9 cellular contexts compared by ENCODE assay signal in genomic region chr1:246875041-246876026, GRCh38. TPM values are rescaled to one million over a fixed set of nuclear protein-coding genes. Genes with fewer than 3 reads are reported as not detected.
DNase-seq lines count a peak whose midpoint lies in the region; ATAC-seq, FAIRE-seq and TF ChIP-seq lines count a peak whose summit lies in the region.
"Had no signal": no experiment of that assay in that cellular context is flagged by ENCODE, and none has a peak within 500 bp of the region (broad histone marks: within the 10 kb centered on the region; RNA-seq: fewer than 3 reads in every experiment).

No MANE protein-coding gene starts in this region.

- H3K27ac Mint-ChIP-seq in activated T-cell treated with anti-CD3 and anti-CD28 coated beads, Interleukin-2, amount 50 U/mL, for 24 hours = peak overlapping the region; percentile 87
- peak overlapping the region; percentile 77 for H3K27ac Mint-ChIP-seq in astrocyte (ENCODE audit: unreplicated experiment)

- H3K27ac ChIP-seq in astrocyte (ENCODE audit: low read depth, low read length) = peak overlapping the region; percentile 48

- TF ChIP-seq CTCF in astrocyte (IDR thresholded peaks at IDR 0.05; ENCODE audit: insufficient read depth, low read depth, low read length) = no peak

- H3K36me3 ChIP-seq in astrocyte (ENCODE audit: insufficient read depth, low read length) (peaks cover 23% of the 10 kb centered on the region), skeletal muscle satellite cell (ENCODE audit: insufficient read depth, low read length) (peaks cover 62% of the 10 kb centered on the region)

- peaks cover 44% of the 10 kb centered on the region for H4K20me1 ChIP-seq in astrocyte (ENCODE audit: insufficient read depth, low read length)

- no peaks in the 10 kb centered on the region for H3K9me3 Mint-ChIP-seq in activated T-cell treated with anti-CD3 and anti-CD28 coated beads, Interleukin-2, amount 50 U/mL, for 24 hours
- H3K9me3 Mint-ChIP-seq in astrocyte (ENCODE audit: unreplicated experiment) = no peaks in the 10 kb centered on the region
- H3K9me3 Mint-ChIP-seq: CD4-positive, CD25-positive, alpha-beta regulatory T cell had no signal

- H3K4me2 ChIP-seq in astrocyte (ENCODE audit: low read length) = peak overlapping the region; percentile 60
- H3K4me2 ChIP-seq in skeletal muscle satellite cell (ENCODE audit: low read length) = peak overlapping the region; percentile 30

- H3K4me3 ChIP-seq in astrocyte (ENCODE audit: insufficient read depth, low read depth, low read length) = no peak overlapping the region
- H3K4me3 ChIP-seq in skeletal muscle satellite cell (ENCODE audit: low read length) = no peak overlapping the region

- no peaks in the 10 kb centered on the region for H3K27me3 ChIP-seq in astrocyte (ENCODE audit: insufficient read depth, low read length)
- no peaks in the 10 kb centered on the region for H3K27me3 ChIP-seq in skeletal muscle satellite cell (ENCODE audit: control insufficient read depth, insufficient read depth, low read length)

- no peaks in the 10 kb centered on the region for H3K9me3 ChIP-seq in astrocyte (ENCODE audit: insufficient read depth, low read depth, low read length)
- no peaks in the 10 kb centered on the region for H3K9me3 ChIP-seq in skeletal muscle satellite cell (replicated peaks; ENCODE audit: low read length)

- FAIRE-seq in astrocyte (lab: Jason Lieb, UNC) = no peak

- H3K9ac ChIP-seq in astrocyte (ENCODE audit: low read length) (peak overlapping the region; percentile 11), skeletal muscle satellite cell (ENCODE audit: low read depth, low read length) (no peak overlapping the region)

- peaks cover 90% of the 10 kb centered on the region for H3K36me3 Mint-ChIP-seq in activated T-cell treated with anti-CD3 and anti-CD28 coated beads, Interleukin-2, amount 50 U/mL, for 24 hours (ENCODE audit: low read depth)
- H3K36me3 Mint-ChIP-seq in astrocyte (ENCODE audit: low read depth, unreplicated experiment) = peaks cover 16% of the 10 kb centered on the region

- H3K4me1 ChIP-seq in astrocyte (ENCODE audit: insufficient read depth, low read length) (peaks cover 7% of the 10 kb centered on the region), skeletal muscle satellite cell (ENCODE audit: control insufficient read depth, insufficient read depth, low read length) (peaks cover 20% of the 10 kb centered on the region)

- H2AFZ ChIP-seq in astrocyte (ENCODE audit: low read depth, low read length) = no peak overlapping the region

- H3K4me3 Mint-ChIP-seq in activated T-cell treated with anti-CD3 and anti-CD28 coated beads, Interleukin-2, amount 50 U/mL, for 24 hours = no peak overlapping the region
- H3K4me3 Mint-ChIP-seq in astrocyte (ENCODE audit: unreplicated experiment) = no peak overlapping the region
- H3K4me3 Mint-ChIP-seq: CD4-positive, CD25-positive, alpha-beta regulatory T cell had no signal

- peaks cover 56% of the 10 kb centered on the region for H3K79me2 ChIP-seq in astrocyte (ENCODE audit: insufficient read depth, low read length)

- DNase-seq in activated T-cell treated with anti-CD3 and anti-CD28 coated beads, Interleukin-2, amount 50 U/mL, for 24 hours = no peak
- DNase-seq in activated T-cell treated with anti-CD3 and anti-CD28 coated beads, Interleukin-2, amount 50 U/mL, for 48 hours = no peak
- DNase-seq in astrocyte (ENCODE audit: low read depth) (peak; percentile 79), NCI-H2029 treated with DMSO at 0.1 percent for 48 hours (lab: John Stamatoyannopoulos, UW) (no peak)

- H3K4me1 Mint-ChIP-seq in activated T-cell treated with anti-CD3 and anti-CD28 coated beads, Interleukin-2, amount 50 U/mL, for 24 hours (ENCODE audit: low read depth) = peaks cover 36% of the 10 kb centered on the region
- peaks cover 13% of the 10 kb centered on the region for H3K4me1 Mint-ChIP-seq in astrocyte (ENCODE audit: low read depth, unreplicated experiment)

- peak; percentile 71 for ATAC-seq in HG03175 (IDR thresholded peaks at IDR 0.05; ENCODE audit: unreplicated experiment)
- no peak for ATAC-seq in GM19397 (IDR thresholded peaks at IDR 0.05; ENCODE audit: unreplicated experiment)
- ATAC-seq in HG03045 (IDR thresholded peaks at IDR 0.05; ENCODE audit: unreplicated experiment) = no peak

- H3K27me3 Mint-ChIP-seq in activated T-cell treated with anti-CD3 and anti-CD28 coated beads, Interleukin-2, amount 50 U/mL, for 24 hours = no peaks in the 10 kb centered on the region
- no peaks in the 10 kb centered on the region for H3K27me3 Mint-ChIP-seq in astrocyte (ENCODE audit: low read depth, unreplicated experiment)
- H3K27me3 Mint-ChIP-seq: CD4-positive, CD25-positive, alpha-beta regulatory T cell had no signal

RNA-seq across cellular contexts. Expression of gene AHCTF1, which starts 56.4 kb away (rescaled TPM):
- total RNA-seq in astrocyte = 40.0 and 44.0 TPM in 2 replicates
- total RNA-seq in skeletal muscle satellite cell (2012; rRNA removed) = 39.1 and 51.5 TPM in 2 replicates
